Comparison of ENCODE assay signal across 9 cellular contexts in the genomic region with DNA sequence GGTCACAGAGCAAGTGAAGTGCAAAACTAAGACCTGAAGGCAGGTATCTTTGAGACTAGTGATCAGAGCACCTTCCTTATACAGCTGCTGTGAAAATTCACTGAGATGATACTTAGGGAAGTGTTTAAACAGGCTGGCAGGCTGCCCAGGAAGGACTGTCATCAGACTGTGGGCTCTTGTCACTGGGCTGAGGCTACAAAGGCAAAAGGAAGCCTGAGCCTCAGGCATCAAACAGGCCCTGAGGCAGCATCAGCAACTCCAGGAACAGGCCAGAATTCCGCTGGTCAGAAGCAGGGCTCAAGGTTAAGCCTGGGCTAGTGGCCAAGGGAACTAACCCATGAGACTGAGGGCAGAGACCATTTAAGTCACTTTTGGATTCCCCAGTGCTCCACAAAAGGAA. TPM values are rescaled to one million over a fixed set of nuclear protein-coding genes. Genes with fewer than 3 reads are reported as not detected.
DNase-seq lines count a peak whose midpoint lies in the region; ATAC-seq lines count a peak whose summit lies in the region.
"Had no signal": no experiment of that assay in that cellular context is flagged by ENCODE, and none has a peak within 500 bp of the region (broad histone marks: within the 10 kb centered on the region; RNA-seq: fewer than 3 reads in every experiment).

No MANE protein-coding gene starts in this region.

- peak; percentile 13 for DNase-seq in AG20443 (ENCODE audit: low spot score)
- DNase-seq in KBM-7, result peak; percentile 58
- peak; percentile 38 for DNase-seq in UCSD-AML1 (lab: John Stamatoyannopoulos, UW; ENCODE audit: unreplicated experiment)
- DNase-seq in lung microvascular endothelial cell (ENCODE audit: low read depth in 2 of 2), result peak; percentile 5 to 30
- DNase-seq in T-cell, result no peak
- DNase-seq in activated CD4-positive, CD25-positive, alpha-beta regulatory T cell treated with anti-CD3 and anti-CD28 coated beads, Interleukin-2, amount 50 U/mL, for 72 hours, result no peak
- no peak for DNase-seq in activated CD4-positive, alpha-beta T cell treated with anti-CD3 and anti-CD28 coated beads for 48 hours
- DNase-seq: activated CD8-positive, alpha-beta T cell treated with anti-CD3 and anti-CD28 coated beads, Interleukin-2, amount 10 ng/mL, durations not matched to agents 7 days and 5 days had no signal

- ATAC-seq in HG03175 (IDR thresholded peaks at IDR 0.05; ENCODE audit: unreplicated experiment) (no peak), T-cell (replicated peaks in 1 of 4) (no peak)
- ATAC-seq: activated CD8-positive, alpha-beta T cell treated with anti-CD3 and anti-CD28 coated beads, Interleukin-2, amount 10 ng/mL, durations not matched to agents 7 days and 5 days had no signal

- no peaks in the 10 kb centered on the region for H3K9me3 Mint-ChIP-seq in T-cell

- H3K27ac Mint-ChIP-seq in T-cell, result no peak overlapping the region
- H3K27ac Mint-ChIP-seq: activated CD8-positive, alpha-beta T cell treated with anti-CD3 and anti-CD28 coated beads, Interleukin-2, amount 10 ng/mL, durations not matched to agents 7 days and 5 days had no signal

- H3K27me3 Mint-ChIP-seq in T-cell, result peaks cover 2 to 19% of the 10 kb centered on the region in 2 donors

- no peaks in the 10 kb centered on the region for H3K4me1 Mint-ChIP-seq in T-cell

- POLR2A ChIA-PET in T-cell (lab: Charles Lee), result no interaction called here

- no peak overlapping the region for H3K4me3 Mint-ChIP-seq in T-cell
- H3K4me3 Mint-ChIP-seq: activated CD8-positive, alpha-beta T cell treated with anti-CD3 and anti-CD28 coated beads, Interleukin-2, amount 10 ng/mL, durations not matched to agents 7 days and 5 days had no signal

- H3K36me3 Mint-ChIP-seq in T-cell, result no peaks in the 10 kb centered on the region

- CTCF ChIA-PET in T-cell (lab: Charles Lee), result no interaction called here

- in situ Hi-C loops in KBM-7 (cut with MboI; ENCODE audit: low pct_unique_long_range_greater_than_20kb, low sequenced_read_pairs), result no loop called here

RNA-seq across cellular contexts. Expression of a gene that starts 12.9 kb away (rescaled TPM):
- total RNA-seq in lung microvascular endothelial cell (9.2 and 16.3 TPM in 2 replicates), T-cell (10 to 100 TPM; 23.8 to 32.2 (median 26.8) TPM)

Comparison
In these comparisons a context has a peak if more than half of its experiments do, and no peak if none do; other contexts are left out.
1. DNase-seq: peak in AG20443 (single experiment), KBM-7 (single experiment), UCSD-AML1 (single experiment) and lung microvascular endothelial cell (2 of 2); none in T-cell (0 of 34), activated CD4-positive, CD25-positive, alpha-beta regulatory T cell treated with anti-CD3 and anti-CD28 coated beads, Interleukin-2, amount 50 U/mL, for 72 hours (single experiment) and activated CD4-positive, alpha-beta T cell treated with anti-CD3 and anti-CD28 coated beads for 48 hours (single experiment).